ENCODE assay signal across 8 cellular contexts in genomic region chr12:6341439-6342139, GRCh38. TPM values are rescaled to one million over a fixed set of nuclear protein-coding genes. Genes with fewer than 3 reads are reported as not detected.
A peak's percentile ranks its signal among the peaks of the same experiment; 100 is the strongest.
DNase-seq lines count a peak whose midpoint lies in the region; ATAC-seq and TF ChIP-seq lines count a peak whose summit lies in the region.

TNFRSF1A (minus strand) TSS chr12:6342076; CDS start chr12:6341814, 262 bp downstream.

- H3K27me3 ChIP-seq in BJ (ENCODE audit: control insufficient read depth, insufficient read depth, low read length) (no peaks in the 10 kb centered on the region), skeletal muscle satellite cell (ENCODE audit: control insufficient read depth, insufficient read depth, low read length) (no peaks in the 10 kb centered on the region)

- ATAC-seq in GM18505 (IDR thresholded peaks at IDR 0.05; ENCODE audit: unreplicated experiment) (no peak), HG02588 (IDR thresholded peaks at IDR 0.05; ENCODE audit: unreplicated experiment) (no peak)

- H3K36me3 Mint-ChIP-seq in immature natural killer cell = no peaks in the 10 kb centered on the region

- H3K9ac ChIP-seq in skeletal muscle satellite cell (ENCODE audit: low read depth, low read length) = peak within 1 kb of the TSS; percentile 97

- peak within 1 kb of the TSS; percentile 93 for H3K27ac ChIP-seq in caudate nucleus (ENCODE audit: low read depth, low read length)

- no peak for TF ChIP-seq POLR2A in GM18505 (IDR thresholded peaks at IDR 0.05; ENCODE audit: borderline replicate concordance, extremely low read depth, insufficient read depth, insufficient read length)

- CTCF ChIA-PET in BJ (lab: Yijun Ruan, JAX) (interaction anchor here (0.5 kb wide), 1 partner anchor 382 kb away, joined by 3 read pairs; the partner anchor contains the start of gene COPS7A), HEK293T (lab: Yijun Ruan, JAX) (interaction anchor here (0.8 to 1.5 kb wide), 3 partner anchors 15 to 30 kb away, joined by 3 to 8 read pairs (median 3); no protein-coding TSS in a partner anchor)

- H3K4me1 Mint-ChIP-seq in immature natural killer cell = peaks cover 36 to 40% of the 10 kb centered on the region in 2 donors

- peaks cover 60% of the 10 kb centered on the region for H3K4me1 ChIP-seq in skeletal muscle satellite cell (ENCODE audit: control insufficient read depth, insufficient read depth, low read length)

- no peak for DNase-seq in BJ (ENCODE audit: low read depth)
- DNase-seq in HEK293T (ENCODE audit: extremely low spot score) = peak; percentile 75
- peak; percentile 58 to 94 for DNase-seq in SW 1271 (lab: John Stamatoyannopoulos, UW)
- DNase-seq in caudate nucleus (lab: John Stamatoyannopoulos, UW) = peak in 12 of 61 donors; percentile 17 to 47 (median 27)
- DNase-seq in immature natural killer cell = peak; percentile 48 to 59 (median 50)

- POLR2A ChIA-PET in BJ (lab: Charles Lee) = interaction anchor here (0.6 to 0.7 kb wide), 3 partner anchors 19 to 192 kb away, joined by 3 to 6 read pairs (median 5); partner anchors contain the start of gene GAPDH
- POLR2A ChIA-PET in HEK293T (lab: Yijun Ruan, JAX) = interaction anchor here (0.5 to 3.2 kb wide), 11 partner anchors 15 to 192 kb away, joined by 3 to 17 read pairs (median 4); partner anchors contain the start of genes GAPDH and VAMP1

- H3K27me3 Mint-ChIP-seq in immature natural killer cell (ENCODE audit: low read depth in 3 of 3) = peaks cover 5 to 12% (median 5%) of the 10 kb centered on the region in 3 donors

- H3K36me3 ChIP-seq in BJ (ENCODE audit: control insufficient read depth, insufficient read depth, low read length) (no peaks in the 10 kb centered on the region), skeletal muscle satellite cell (ENCODE audit: insufficient read depth, low read length) (peaks cover 41% of the 10 kb centered on the region)

- TF ChIP-seq CTCF in BJ (IDR thresholded peaks at IDR 0.05; ENCODE audit: insufficient read depth, low read depth, low read length) = no peak

- H3K4me3 Mint-ChIP-seq in immature natural killer cell = no peak within 1 kb of the TSS

- H3K9me3 ChIP-seq in skeletal muscle satellite cell (replicated peaks; ENCODE audit: low read length) = no peaks in the 10 kb centered on the region

- H3K27ac Mint-ChIP-seq in immature natural killer cell = no peak within 1 kb of the TSS

- H3K4me2 ChIP-seq in skeletal muscle satellite cell (ENCODE audit: low read length) = peak within 1 kb of the TSS; percentile 92

- peak within 1 kb of the TSS; percentile 90 for H3K4me3 ChIP-seq in BJ (ENCODE audit: low read depth, low read length)
- H3K4me3 ChIP-seq in skeletal muscle satellite cell (ENCODE audit: low read length) = peak within 1 kb of the TSS; percentile 90

- no peaks in the 10 kb centered on the region for H3K9me3 Mint-ChIP-seq in immature natural killer cell

TF ChIP-seq in HEK293T, 16 proteins besides CTCF, POLR2A, EP300 and RAD21:
- TF ChIP-seq PKNOX1 (IDR thresholded peaks at IDR 0.05) (no peak), TARDBP (IDR thresholded peaks at IDR 0.05) (no peak), NFRKB (IDR thresholded peaks at IDR 0.05) (no peak), ZNF384 (IDR thresholded peaks at IDR 0.05) (no peak), L3MBTL2 (conservative IDR thresholded peaks at IDR 0.05) (no peak), ELF4 (IDR thresholded peaks at IDR 0.05) (no peak), SP1 (IDR thresholded peaks at IDR 0.05) (no peak), SUZ12 (IDR thresholded peaks at IDR 0.05) (no peak), CTBP1 (IDR thresholded peaks at IDR 0.05; ENCODE audit: borderline replicate concordance) (no peak), BHLHE40 (IDR thresholded peaks at IDR 0.05; ENCODE audit: borderline replicate concordance) (no peak), FOXK2 (IDR thresholded peaks at IDR 0.05) (no peak), LEF1 (IDR thresholded peaks at IDR 0.05; ENCODE audit: borderline replicate concordance) (no peak), HDGF (IDR thresholded peaks at IDR 0.05; ENCODE audit: borderline replicate concordance) (no peak), FOXA1 (IDR thresholded peaks at IDR 0.05) (no peak), ARNT (IDR thresholded peaks at IDR 0.05) (no peak), FOXM1 (IDR thresholded peaks at IDR 0.05; ENCODE audit: borderline replicate concordance) (no peak)

RNA-seq across cellular contexts. Expression of gene TNFRSF1A, which starts in this region (rescaled TPM):
- polyA plus RNA-seq in BJ (2011; rRNA removed) (170 and 217 TPM in 2 replicates), immature natural killer cell (10 to 100 TPM; 37.7 to 89.0 (median 67.0) TPM)
- polyA minus RNA-seq in BJ (2011; rRNA and poly(A)+ RNA removed) = 134 and 147 TPM in 2 replicates
- 173 and 205 TPM in 2 replicates for total RNA-seq in skeletal muscle satellite cell (2012; rRNA removed)
